ENCODE assay signal across 10 cellular contexts in genomic region chr4:173530326-173531062, GRCh38. TPM values are rescaled to one million over a fixed set of nuclear protein-coding genes. Genes with fewer than 3 reads are reported as not detected.
DNase-seq lines count a peak whose midpoint lies in the region; ATAC-seq, FAIRE-seq and TF ChIP-seq lines count a peak whose summit lies in the region.
"Had no signal": no experiment of that assay in that cellular context is flagged by ENCODE, and none has a peak within 500 bp of the region (broad histone marks: within the 10 kb centered on the region; RNA-seq: fewer than 3 reads in every experiment).

No MANE protein-coding gene starts in this region.

- H3K27ac ChIP-seq in cardiac muscle cell: peak overlapping the region; percentile 98
- no peak overlapping the region for H3K27ac ChIP-seq in K562 (ENCODE audit: extremely low read depth, low read depth, low read length)
- peak overlapping the region; percentile 93 to 98 for H3K27ac ChIP-seq in uterus
- H3K27ac ChIP-seq in upper lobe of right lung: no peak overlapping the region

- no peaks in the 10 kb centered on the region for H3K9me3 ChIP-seq in cardiac muscle cell (ENCODE audit: low read depth)
- no peaks in the 10 kb centered on the region for H3K9me3 ChIP-seq in K562 (replicated peaks; ENCODE audit: control insufficient read depth, insufficient read depth, low read depth, low read length)
- H3K9me3 ChIP-seq in uterus: no peaks in the 10 kb centered on the region
- H3K9me3 ChIP-seq in upper lobe of right lung: no peaks in the 10 kb centered on the region

- TSS peak; percentile 30 for BruUV-seq in K562 (replicated peaks; lab: Mats Ljungman, UMichigan)

- H3K79me2 ChIP-seq in K562 (ENCODE audit: control insufficient read depth, insufficient read depth, low read length): peaks cover 34% of the 10 kb centered on the region

- TF ChIP-seq CTCF in cardiac muscle cell (IDR thresholded peaks at IDR 0.05; ENCODE audit: low read depth, low read length) (no peak), K562 (IDR thresholded peaks at IDR 0.05 in 2 of 3, conservative IDR thresholded peaks at IDR 0.05 in 1 of 3; ENCODE audit: insufficient read depth in 2 of 3, low read depth in 1 of 3, low read length in 3 of 3) (no peak), uterus (IDR thresholded peaks at IDR 0.05) (no peak), upper lobe of right lung (IDR thresholded peaks at IDR 0.05) (no peak)

- no peak for TF ChIP-seq POLR2A in K562 (conservative IDR thresholded peaks at IDR 0.05)
- TF ChIP-seq POLR2A in uterus (IDR thresholded peaks at IDR 0.05): no peak

- peak overlapping the region in 5 of 6 donors; percentile 64 to 99 (median 88) for H3K27ac Mint-ChIP-seq in naive B cell
- no peak overlapping the region for H3K27ac Mint-ChIP-seq in natural killer cell treated with Interleukin-12 subunit alpha and Interleukin-12 subunit beta and Interleukin-15 and Interleukin-18, amount 100 ng/mL, for 72 hours

- no peaks in the 10 kb centered on the region for H4K20me1 ChIP-seq in K562 (replicated peaks; ENCODE audit: control insufficient read depth, insufficient read depth, low read length)

- 49% methylated on average over 20 of the region's 34 CpGs for WGBS in K562 (ENCODE audit: insufficient coverage, low coverage, missing lambda C conversion rate)

- CTCF ChIA-PET in K562 (lab: Yijun Ruan, JAX; ENCODE audit: low intra/inter-chr PET ratio): no interaction called here

- in situ Hi-C loops in K562 (cut with MboI): no loop called here

- no peaks in the 10 kb centered on the region for H3K9me1 ChIP-seq in K562 (ENCODE audit: control insufficient read depth, insufficient read depth, low read length)

- H3K9ac ChIP-seq in K562 (ENCODE audit: insufficient read depth in 1 of 2, low read depth in 2 of 2, low read length in 2 of 2): no peak overlapping the region

- ATAC-seq in Right ventricle myocardium superior (ENCODE audit: poor library complexity): no peak
- no peak for ATAC-seq in K562
- ATAC-seq in naive B cell (ENCODE audit: low read depth in 2 of 2): no peak
- no peak for ATAC-seq in natural killer cell treated with Interleukin-12 subunit alpha and Interleukin-12 subunit beta and Interleukin-15 and Interleukin-18, amount 100 ng/mL, for 72 hours
- ATAC-seq in upper lobe of right lung: no peak

- H3K27me3 ChIP-seq in cardiac muscle cell (peaks cover 29% of the 10 kb centered on the region), K562 (ENCODE audit: control insufficient read depth in 2 of 2, insufficient read depth in 2 of 2, low read length in 2 of 2) (no peaks in the 10 kb centered on the region), uterus (no peaks in the 10 kb centered on the region), upper lobe of right lung (peaks cover 98% of the 10 kb centered on the region)

- peaks cover 69 to 91% (median 89%) of the 10 kb centered on the region in 3 donors for H3K27me3 Mint-ChIP-seq in naive B cell
- H3K27me3 Mint-ChIP-seq in natural killer cell treated with Interleukin-12 subunit alpha and Interleukin-12 subunit beta and Interleukin-15 and Interleukin-18, amount 100 ng/mL, for 72 hours: peaks cover 66 to 91% of the 10 kb centered on the region in 2 donors

- no peak for FAIRE-seq in K562 (lab: Jason Lieb, UNC)

- H3K4me2 ChIP-seq in K562 (ENCODE audit: insufficient read depth, low read length): no peak overlapping the region

- no peak overlapping the region for H2AFZ ChIP-seq in K562 (ENCODE audit: low read depth, low read length)

- H3K9me3 Mint-ChIP-seq in naive B cell: peaks cover 0 to 65% (median 40%) of the 10 kb centered on the region in 7 donors
- no peaks in the 10 kb centered on the region for H3K9me3 Mint-ChIP-seq in natural killer cell treated with Interleukin-12 subunit alpha and Interleukin-12 subunit beta and Interleukin-15 and Interleukin-18, amount 100 ng/mL, for 72 hours

- POLR2A ChIA-PET in K562 (lab: Yijun Ruan, JAX): interaction anchor here (0.7 to 1.2 kb wide), 2 partner anchors 8 to 16 kb away, joined by 3 read pairs; no protein-coding TSS in a partner anchor

- H3K4me1 Mint-ChIP-seq in naive B cell: peaks cover 6 to 19% (median 12%) of the 10 kb centered on the region in 3 donors
- peaks cover 5 to 10% of the 10 kb centered on the region in 2 donors for H3K4me1 Mint-ChIP-seq in natural killer cell treated with Interleukin-12 subunit alpha and Interleukin-12 subunit beta and Interleukin-15 and Interleukin-18, amount 100 ng/mL, for 72 hours (ENCODE audit: low read depth in 2 of 2)

- H3K4me1 ChIP-seq in cardiac muscle cell (ENCODE audit: low read depth) (peaks cover 13% of the 10 kb centered on the region), K562 (replicated peaks in 1 of 2; ENCODE audit: control insufficient read depth in 2 of 2, insufficient read depth in 2 of 2, low read length in 2 of 2) (peaks cover 0 to 20% of the 10 kb centered on the region in 2 experiments; a peak in 3 of 5 replicates), uterus (no peaks in the 10 kb centered on the region), upper lobe of right lung (peaks cover 7% of the 10 kb centered on the region)

- no peak for TF ChIP-seq RAD21 in K562 (CRISPR knock-in tag; conservative IDR thresholded peaks at IDR 0.05 in 1 of 2, IDR thresholded peaks at IDR 0.05 in 1 of 2)

- peak overlapping the region in 7 of 8 donors; percentile 32 to 79 (median 70) for H3K4me3 Mint-ChIP-seq in naive B cell
- no peak overlapping the region for H3K4me3 Mint-ChIP-seq in natural killer cell treated with Interleukin-12 subunit alpha and Interleukin-12 subunit beta and Interleukin-15 and Interleukin-18, amount 100 ng/mL, for 72 hours

- H3K4me3 ChIP-seq in cardiac muscle cell: peak overlapping the region; percentile 96
- H3K4me3 ChIP-seq in K562: peak overlapping the region; percentile 47; the same call in 1 of the 2 replicates
- peak overlapping the region; percentile 81 to 87 for H3K4me3 ChIP-seq in uterus
- no peak overlapping the region for H3K4me3 ChIP-seq in upper lobe of right lung

- H3K36me3 ChIP-seq in cardiac muscle cell: peaks cover 23% of the 10 kb centered on the region
- no peaks in the 10 kb centered on the region for H3K36me3 ChIP-seq in K562 (ENCODE audit: control insufficient read depth, insufficient read depth, low read length)
- no peaks in the 10 kb centered on the region for H3K36me3 ChIP-seq in uterus
- H3K36me3 ChIP-seq in upper lobe of right lung: no peaks in the 10 kb centered on the region

- DNase-seq in cardiac muscle cell (ENCODE audit: low read depth in 1 of 2, low spot score in 1 of 2) (peak; percentile 41 to 55), Right ventricle myocardium superior (no peak), K562 (ENCODE audit: extremely low read depth in 1 of 4, low spot score in 3 of 4) (no peak), naive B cell (no peak), uterus (peak in 1 of 2 donors; percentile 40), upper lobe of right lung (no peak), SW480 (ENCODE audit: low spot score) (no peak)
- no peak for DNase-seq in natural killer cell treated with Interleukin-12 subunit alpha and Interleukin-12 subunit beta and Interleukin-15 and Interleukin-18, amount 100 ng/mL, for 72 hours (ENCODE audit: low spot score)
- DNase-seq: activated CD4-positive, alpha-beta T cell treated with anti-CD3 and anti-CD28 coated beads for 1 hour had no signal

- intact Hi-C loops in Right ventricle myocardium superior (cut with DNase I): loop anchor here (5.0 to 10.0 kb wide), 2 partner anchors 144 to 217 kb away; no protein-coding TSS in a partner anchor
- intact Hi-C loops in K562 (cut with micrococcal nuclease): no loop called here
- intact Hi-C loops in uterus (cut with DNase I; ENCODE audit: low total_unique reads): no loop called here
- intact Hi-C loops in upper lobe of right lung (cut with DNase I): no loop called here

- TF ChIP-seq EP300 in K562 (IDR thresholded peaks at IDR 0.05; ENCODE audit: low read length): no peak

- peaks cover 11 to 29% of the 10 kb centered on the region in 2 donors for H3K36me3 Mint-ChIP-seq in naive B cell
- peaks cover 15% of the 10 kb centered on the region for H3K36me3 Mint-ChIP-seq in natural killer cell treated with Interleukin-12 subunit alpha and Interleukin-12 subunit beta and Interleukin-15 and Interleukin-18, amount 100 ng/mL, for 72 hours

RNA-seq across cellular contexts. Expression of gene HAND2, which starts 0.5 kb away (rescaled TPM):
- 352 and 607 TPM in 2 replicates for total RNA-seq in cardiac muscle cell
- 175 and 199 TPM in 2 replicates for polyA plus RNA-seq in cardiac muscle cell
- 142 TPM for total RNA-seq in Right ventricle myocardium superior
- 15.5 and 17.1 TPM in 2 replicates for total RNA-seq in K562 (2011; cell fraction: chromatin; rRNA removed; ENCODE audit: low replicate concordance)
- 13.2 and 15.0 TPM in 2 replicates for total RNA-seq in K562 (2011; cell fraction: nucleolus; rRNA removed)
- 12.4 and 14.3 TPM in 2 replicates for total RNA-seq in K562 (2011; cell fraction: nucleoplasm; rRNA removed)
- 11.8 and 12.8 TPM in 2 replicates for total RNA-seq in K562 (2014; rRNA removed)
- total RNA-seq in K562 (2014; rRNA removed; fragmentation: Illumina TruSeq; extraction: Trizol): 3.0 and 3.3 TPM in 2 replicates
- 4.2 and 5.6 TPM in 2 replicates for total RNA-seq in K562 (2015; rRNA removed; fragmentation: Illumina TruSeq; extraction: Trizol)
- total RNA-seq in K562 (2021): 6.0 and 6.6 TPM in 2 replicates
- 0.58 and 2.6 TPM in 2 replicates for polyA plus RNA-seq in K562 (2011; rRNA removed)
- polyA plus RNA-seq in K562 (2011; cell fraction: cytosol; rRNA removed): 0.43 and 1.7 TPM in 2 replicates
- polyA plus RNA-seq in K562 (2011; cell fraction: nucleus; rRNA removed): 0.94 and 6.5 TPM in 2 replicates
- 4.1 and 4.4 TPM in 2 replicates for polyA plus RNA-seq in K562 (2012)
- polyA plus RNA-seq in K562 (2014; fragmentation: Illumina TruSeq; extraction: Trizol): 4.9 and 6.4 TPM in 2 replicates
- polyA plus RNA-seq in K562 (2014; fragmentation: Nextera tagmentation; extraction: Ambion mirVana): 1 to 10 TPM; 1.7 to 2.0 TPM
- polyA plus RNA-seq in K562 (2014; rRNA removed): 4.9 and 6.6 TPM in 2 replicates
- polyA minus RNA-seq in K562 (2011; rRNA and poly(A)+ RNA removed): 0.30 and 2.8 TPM in 2 replicates
- polyA minus RNA-seq in K562 (2011; cell fraction: cytosol; rRNA and poly(A)+ RNA removed): 2.8 TPM in 1 of 2 replicates, not detected in the other
- polyA minus RNA-seq in K562 (2011; cell fraction: nucleus; rRNA and poly(A)+ RNA removed): 1.3 and 3.5 TPM in 2 replicates
- polyA plus RNA-seq in naive B cell (ENCODE audit: low read depth in 6 of 6): not detected
- total RNA-seq in uterus: 10 to 100 TPM; 20.3 to 77.6 (median 23.7) TPM
- total RNA-seq in natural killer cell treated with Interleukin-12 subunit alpha and Interleukin-12 subunit beta and Interleukin-15 and Interleukin-18, amount 100 ng/mL, for 72 hours: not detected
- not detected for total RNA-seq in upper lobe of right lung
- total RNA-seq: mononuclear cell had no signal

Comparison
In these comparisons a context has a peak if more than half of its experiments do, and no peak if none do; other contexts are left out.
1. DNase-seq: peak in cardiac muscle cell (2 of 2); none in Right ventricle myocardium superior (single experiment), K562 (0 of 4), naive B cell (single experiment), natural killer cell treated with Interleukin-12 subunit alpha and Interleukin-12 subunit beta and Interleukin-15 and Interleukin-18, amount 100 ng/mL, for 72 hours (single experiment), upper lobe of right lung (single experiment) and SW480 (single experiment).
2. H3K27ac ChIP-seq: peak in cardiac muscle cell (single experiment) and uterus (2 of 2); none in K562 (single experiment) and upper lobe of right lung (single experiment).
3. H3K27ac Mint-ChIP-seq: peak in naive B cell (5 of 6); none in natural killer cell treated with Interleukin-12 subunit alpha and Interleukin-12 subunit beta and Interleukin-15 and Interleukin-18, amount 100 ng/mL, for 72 hours (0 of 2).